In the genomic region with DNA sequence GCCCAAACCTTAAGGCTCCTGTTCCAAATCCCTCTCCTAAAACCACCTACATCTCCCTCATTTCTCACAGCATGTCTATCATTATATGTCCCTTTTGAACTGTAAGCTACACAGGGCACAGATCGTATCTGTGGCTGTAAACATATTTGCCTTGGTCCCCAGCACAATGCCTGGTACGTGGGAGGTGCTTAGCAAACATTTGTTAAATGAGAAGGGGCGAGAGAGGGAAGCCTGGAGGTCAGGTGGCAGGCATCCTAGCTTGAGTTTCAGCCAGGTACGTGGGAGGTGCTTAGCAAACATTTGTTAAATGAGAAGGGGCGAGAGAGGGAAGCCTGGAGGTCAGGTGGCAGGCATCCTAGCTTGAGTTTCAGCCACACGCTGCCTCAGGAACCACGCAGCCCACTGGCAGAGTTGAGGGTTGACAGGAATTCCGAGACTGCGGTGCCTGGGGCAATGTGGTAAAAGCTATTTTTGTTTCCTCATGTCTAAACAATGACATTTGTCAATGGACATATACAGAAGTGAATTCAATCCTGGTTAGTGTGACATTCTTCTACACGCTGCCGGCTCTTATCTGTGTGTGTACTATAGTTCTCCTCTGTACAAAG, we compare ENCODE assay signal across 12 cellular contexts.
DNase-seq lines count a peak whose midpoint lies in the region; ATAC-seq, FAIRE-seq and TF ChIP-seq lines count a peak whose summit lies in the region.
"Had no signal": no experiment of that assay in that cellular context is flagged by ENCODE, and none has a peak within 500 bp of the region (broad histone marks: within the 10 kb centered on the region; RNA-seq: fewer than 3 reads in every experiment).

No MANE protein-coding gene starts in this region.

- no peak overlapping the region for H3K4me3 ChIP-seq in GM23338
- no peak overlapping the region for H3K4me3 ChIP-seq in foreskin fibroblast (ENCODE audit: low read depth in 1 of 2, low read length in 2 of 2)

- H3K4me1 ChIP-seq in GM23338 (ENCODE audit: insufficient read depth): peaks cover 25% of the 10 kb centered on the region

- H3F3A ChIP-seq in GM23338 (replicated peaks; ENCODE audit: low read depth): no peaks in the 10 kb centered on the region

- H3K4me1 Mint-ChIP-seq in GM23338 (peaks cover 49% of the 10 kb centered on the region), osteocyte (ENCODE audit: unreplicated experiment) (peaks cover 67% of the 10 kb centered on the region)

- H3K27me3 Mint-ChIP-seq in GM23338 (ENCODE audit: insufficient read depth, low read depth, poor library complexity) (peaks cover 6% of the 10 kb centered on the region), osteocyte (ENCODE audit: unreplicated experiment) (no peaks in the 10 kb centered on the region)

- H3K4me3 Mint-ChIP-seq in GM23338: no peak overlapping the region
- H3K4me3 Mint-ChIP-seq in osteocyte (ENCODE audit: unreplicated experiment): no peak overlapping the region

- ATAC-seq in GM23338 (peak; percentile 81), HG03097 (IDR thresholded peaks at IDR 0.05; ENCODE audit: low FRiP score, unreplicated experiment) (no peak)
- ATAC-seq: activated CD4-positive, CD25-positive, alpha-beta regulatory T cell treated with anti-CD3 and anti-CD28 coated beads, Interleukin-2, amount 50 U/mL, for 24 hours had no signal

- H2AFZ ChIP-seq in GM23338: no peak overlapping the region

- H3K9me3 Mint-ChIP-seq in GM23338: no peaks in the 10 kb centered on the region; the same call in 2 of the 3 replicates
- no peaks in the 10 kb centered on the region for H3K9me3 Mint-ChIP-seq in osteocyte (ENCODE audit: unreplicated experiment)

- peak overlapping the region; percentile 80 for H3K27ac ChIP-seq in GM23338 (ENCODE audit: low read depth)

- H3K36me3 ChIP-seq in GM23338 (ENCODE audit: insufficient read depth): no peaks in the 10 kb centered on the region

- H4K20me1 ChIP-seq in GM23338 (replicated peaks; ENCODE audit: insufficient read depth): no peaks in the 10 kb centered on the region

- peak overlapping the region; percentile 34; the same call in 1 of the 2 replicates for H3K4me2 ChIP-seq in GM23338

- TF ChIP-seq CTCF in GM23338 (conservative IDR thresholded peaks at IDR 0.05; ENCODE audit: low read depth in 2 of 2) (no peak), foreskin fibroblast (IDR thresholded peaks at IDR 0.05; ENCODE audit: low read depth, low read length) (no peak), osteocyte (IDR thresholded peaks at IDR 0.05) (no peak)

- H3K79me2 ChIP-seq in GM23338 (replicated peaks; ENCODE audit: insufficient read depth): peaks cover 4% of the 10 kb centered on the region; the same call in 1 of the 2 replicates

- H3K36me3 Mint-ChIP-seq in GM23338 (ENCODE audit: low read depth) (no peaks in the 10 kb centered on the region), osteocyte (ENCODE audit: unreplicated experiment) (no peaks in the 10 kb centered on the region)

- FAIRE-seq in RCC 7860 (lab: Jason Lieb, UNC): peak; percentile 88

- no peak overlapping the region for H3K27ac Mint-ChIP-seq in GM23338
- H3K27ac Mint-ChIP-seq in osteocyte (ENCODE audit: unreplicated experiment): peak overlapping the region; percentile 32

- DNase-seq in GM23338 (ENCODE audit: low spot score): peak; percentile 76
- peak; percentile 77 for DNase-seq in RCC 7860 (ENCODE audit: low spot score)
- DNase-seq in foreskin fibroblast: peak; percentile 74
- DNase-seq in osteocyte (ENCODE audit: extremely low spot score, unreplicated experiment): peak; percentile 87
- no peak for DNase-seq in NOMO-1 (lab: John Stamatoyannopoulos, UW; ENCODE audit: unreplicated experiment in 2 of 2)
- DNase-seq in iPS-NIHi7 (ENCODE audit: extremely low spot score): no peak
- DNase-seq in superior temporal gyrus (ENCODE audit: extremely low spot score): no peak
- DNase-seq: DMS79; stimulated activated CD4-positive, alpha-beta T cell treated with anti-CD3 and anti-CD28 coated beads, Interleukin-12 subunit alpha, Interleukin-12 subunit beta, amount 100 ng/mL, for 4 hours; substantia nigra had no signal

- no peaks in the 10 kb centered on the region for H3K9me2 ChIP-seq in GM23338 (ENCODE audit: insufficient read depth)

- H3K27me3 ChIP-seq in GM23338 (ENCODE audit: insufficient read depth): no peaks in the 10 kb centered on the region

TF ChIP-seq in GM23338, 12 proteins besides CTCF, POLR2A, EP300 and RAD21 (continues in another document):
- TF ChIP-seq, protein P1, sequence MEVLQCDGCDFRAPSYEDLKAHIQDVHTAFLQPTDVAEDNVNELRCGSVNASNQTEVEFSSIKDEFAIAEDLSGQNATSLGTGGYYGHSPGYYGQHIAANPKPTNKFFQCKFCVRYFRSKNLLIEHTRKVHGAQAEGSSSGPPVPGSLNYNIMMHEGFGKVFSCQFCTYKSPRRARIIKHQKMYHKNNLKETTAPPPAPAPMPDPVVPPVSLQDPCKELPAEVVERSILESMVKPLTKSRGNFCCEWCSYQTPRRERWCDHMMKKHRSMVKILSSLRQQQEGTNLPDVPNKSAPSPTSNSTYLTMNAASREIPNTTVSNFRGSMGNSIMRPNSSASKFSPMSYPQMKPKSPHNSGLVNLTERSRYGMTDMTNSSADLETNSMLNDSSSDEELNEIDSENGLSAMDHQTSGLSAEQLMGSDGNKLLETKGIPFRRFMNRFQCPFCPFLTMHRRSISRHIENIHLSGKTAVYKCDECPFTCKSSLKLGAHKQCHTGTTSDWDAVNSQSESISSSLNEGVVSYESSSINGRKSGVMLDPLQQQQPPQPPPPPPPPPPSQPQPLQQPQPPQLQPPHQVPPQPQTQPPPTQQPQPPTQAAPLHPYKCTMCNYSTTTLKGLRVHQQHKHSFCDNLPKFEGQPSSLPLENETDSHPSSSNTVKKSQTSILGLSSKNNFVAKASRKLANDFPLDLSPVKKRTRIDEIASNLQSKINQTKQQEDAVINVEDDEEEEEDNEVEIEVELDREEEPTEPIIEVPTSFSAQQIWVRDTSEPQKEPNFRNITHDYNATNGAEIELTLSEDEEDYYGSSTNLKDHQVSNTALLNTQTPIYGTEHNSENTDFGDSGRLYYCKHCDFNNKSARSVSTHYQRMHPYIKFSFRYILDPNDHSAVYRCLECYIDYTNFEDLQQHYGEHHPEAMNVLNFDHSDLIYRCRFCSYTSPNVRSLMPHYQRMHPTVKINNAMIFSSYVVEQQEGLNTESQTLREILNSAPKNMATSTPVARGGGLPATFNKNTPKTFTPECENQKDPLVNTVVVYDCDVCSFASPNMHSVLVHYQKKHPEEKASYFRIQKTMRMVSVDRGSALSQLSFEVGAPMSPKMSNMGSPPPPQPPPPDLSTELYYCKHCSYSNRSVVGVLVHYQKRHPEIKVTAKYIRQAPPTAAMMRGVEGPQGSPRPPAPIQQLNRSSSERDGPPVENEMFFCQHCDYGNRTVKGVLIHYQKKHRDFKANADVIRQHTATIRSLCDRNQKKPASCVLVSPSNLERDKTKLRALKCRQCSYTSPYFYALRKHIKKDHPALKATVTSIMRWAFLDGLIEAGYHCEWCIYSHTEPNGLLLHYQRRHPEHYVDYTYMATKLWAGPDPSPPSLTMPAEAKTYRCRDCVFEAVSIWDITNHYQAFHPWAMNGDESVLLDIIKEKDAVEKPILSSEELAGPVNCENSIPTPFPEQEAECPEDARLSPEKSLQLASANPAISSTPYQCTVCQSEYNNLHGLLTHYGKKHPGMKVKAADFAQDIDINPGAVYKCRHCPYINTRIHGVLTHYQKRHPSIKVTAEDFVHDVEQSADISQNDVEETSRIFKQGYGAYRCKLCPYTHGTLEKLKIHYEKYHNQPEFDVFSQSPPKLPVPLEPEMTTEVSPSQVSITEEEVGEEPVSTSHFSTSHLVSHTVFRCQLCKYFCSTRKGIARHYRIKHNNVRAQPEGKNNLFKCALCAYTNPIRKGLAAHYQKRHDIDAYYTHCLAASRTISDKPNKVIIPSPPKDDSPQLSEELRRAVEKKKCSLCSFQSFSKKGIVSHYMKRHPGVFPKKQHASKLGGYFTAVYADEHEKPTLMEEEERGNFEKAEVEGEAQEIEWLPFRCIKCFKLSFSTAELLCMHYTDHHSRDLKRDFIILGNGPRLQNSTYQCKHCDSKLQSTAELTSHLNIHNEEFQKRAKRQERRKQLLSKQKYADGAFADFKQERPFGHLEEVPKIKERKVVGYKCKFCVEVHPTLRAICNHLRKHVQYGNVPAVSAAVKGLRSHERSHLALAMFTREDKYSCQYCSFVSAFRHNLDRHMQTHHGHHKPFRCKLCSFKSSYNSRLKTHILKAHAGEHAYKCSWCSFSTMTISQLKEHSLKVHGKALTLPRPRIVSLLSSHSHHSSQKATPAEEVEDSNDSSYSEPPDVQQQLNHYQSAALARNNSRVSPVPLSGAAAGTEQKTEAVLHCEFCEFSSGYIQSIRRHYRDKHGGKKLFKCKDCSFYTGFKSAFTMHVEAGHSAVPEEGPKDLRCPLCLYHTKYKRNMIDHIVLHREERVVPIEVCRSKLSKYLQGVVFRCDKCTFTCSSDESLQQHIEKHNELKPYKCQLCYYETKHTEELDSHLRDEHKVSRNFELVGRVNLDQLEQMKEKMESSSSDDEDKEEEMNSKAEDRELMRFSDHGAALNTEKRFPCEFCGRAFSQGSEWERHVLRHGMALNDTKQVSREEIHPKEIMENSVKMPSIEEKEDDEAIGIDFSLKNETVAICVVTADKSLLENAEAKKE (CRISPR knock-in tag; IDR thresholded peaks at IDR 0.05): no peak
- TF ChIP-seq CREB1 (CRISPR knock-in tag; IDR thresholded peaks at IDR 0.05; ENCODE audit: low read depth) (no peak), EZH2 (IDR thresholded peaks at IDR 0.05; ENCODE audit: low read depth, unreplicated experiment) (no peak), JUNB (IDR thresholded peaks at IDR 0.05; ENCODE audit: unreplicated experiment) (no peak), NANOG (IDR thresholded peaks at IDR 0.05; ENCODE audit: borderline replicate concordance) (no peak), EZH2phosphoT487 (IDR thresholded peaks at IDR 0.05; ENCODE audit: unreplicated experiment) (no peak)

Comparison
In these comparisons a context has a peak if more than half of its experiments do, and no peak if none do; other contexts are left out.
1. DNase-seq: peak in GM23338 (single experiment), RCC 7860 (single experiment), foreskin fibroblast (2 of 2) and osteocyte (single experiment); none in NOMO-1 (0 of 2), iPS-NIHi7 (single experiment) and superior temporal gyrus (single experiment).